1 cellular context compared by ENCODE assay signal in genomic region chr15:63484433-63484832, GRCh38.
TF ChIP-seq lines count a peak whose summit lies in the region.

No MANE protein-coding gene starts in this region.

TF ChIP-seq in GM23338, 12 proteins besides CTCF, POLR2A, EP300 and RAD21:
- TF ChIP-seq ETS1 (IDR thresholded peaks at IDR 0.05) = no peak
- no peak for TF ChIP-seq ZNF462 (CRISPR knock-in tag; IDR thresholded peaks at IDR 0.05)
- no peak for TF ChIP-seq EZH2phosphoT487 (IDR thresholded peaks at IDR 0.05; ENCODE audit: unreplicated experiment)
- no peak for TF ChIP-seq STAT1 (IDR thresholded peaks at IDR 0.05; ENCODE audit: unreplicated experiment)
- no peak for TF ChIP-seq REST (IDR thresholded peaks at IDR 0.05; ENCODE audit: unreplicated experiment)
- TF ChIP-seq CREB1 (CRISPR knock-in tag; IDR thresholded peaks at IDR 0.05; ENCODE audit: low read depth) = no peak
- TF ChIP-seq ZNF331 (CRISPR knock-in tag; IDR thresholded peaks at IDR 0.05; ENCODE audit: low read depth) = no peak
- TF ChIP-seq POLR2AphosphoS5 (IDR thresholded peaks at IDR 0.05; ENCODE audit: low read depth) = no peak
